Comparison of ENCODE assay signal across 19 cellular contexts in genomic region chr19:3378352-3379146, GRCh38. TPM values are rescaled to one million over a fixed set of nuclear protein-coding genes. Genes with fewer than 3 reads are reported as not detected.
DNase-seq lines count a peak whose midpoint lies in the region; ATAC-seq and TF ChIP-seq lines count a peak whose summit lies in the region.
"Had no signal": no experiment of that assay in that cellular context is flagged by ENCODE, and none has a peak within 500 bp of the region (broad histone marks: within the 10 kb centered on the region; RNA-seq: fewer than 3 reads in every experiment).

No MANE protein-coding gene starts in this region.

- WGBS in esophagus squamous epithelium, 2 donors = 52 to 82% methylated on average over 5 to 10 of the region's 11 CpGs
- 49 to 57% methylated on average over 11 of the region's 11 CpGs for WGBS in testis, 2 donors

- no peaks in the 10 kb centered on the region for H3K9me3 ChIP-seq in right atrium auricular region
- H3K9me3 ChIP-seq in esophagus squamous epithelium = no peaks in the 10 kb centered on the region
- H3K9me3 ChIP-seq in testis = no peaks in the 10 kb centered on the region

- H3K4me3 ChIP-seq in right atrium auricular region = no peak overlapping the region
- no peak overlapping the region for H3K4me3 ChIP-seq in esophagus squamous epithelium
- no peak overlapping the region for H3K4me3 ChIP-seq in rectal smooth muscle tissue (ENCODE audit: low read length)
- H3K4me3 ChIP-seq in testis = no peak overlapping the region

- ATAC-seq in Right ventricle myocardium superior (ENCODE audit: poor library complexity) (no peak), HG03565 (IDR thresholded peaks at IDR 0.05; ENCODE audit: unreplicated experiment) (no peak), HG03095 (IDR thresholded peaks at IDR 0.05; ENCODE audit: unreplicated experiment) (no peak)
- ATAC-seq: activated naive CD8-positive, alpha-beta T cell treated with anti-CD3 and anti-CD28 coated beads, Interleukin-2, amount 50 U/mL, for 24 hours; activated T-cell treated with anti-CD3 and anti-CD28 coated beads, Interleukin-2, amount 50 U/mL, for 72 hours; CD8-positive, alpha-beta T cell; foreskin keratinocyte; natural killer cell had no signal

- no peak for TF ChIP-seq CTCF in right atrium auricular region (IDR thresholded peaks at IDR 0.05)
- TF ChIP-seq CTCF in esophagus squamous epithelium (IDR thresholded peaks at IDR 0.05) = no peak
- TF ChIP-seq CTCF in testis (IDR thresholded peaks at IDR 0.05) = no peak

- H3K27me3 ChIP-seq in right atrium auricular region (no peaks in the 10 kb centered on the region), esophagus squamous epithelium (no peaks in the 10 kb centered on the region), rectal smooth muscle tissue (ENCODE audit: control insufficient read depth, insufficient read depth, low read length) (no peaks in the 10 kb centered on the region), testis (no peaks in the 10 kb centered on the region)
- H3K27me3 ChIP-seq: foreskin keratinocyte had no signal

- DNase-seq in right atrium auricular region (ENCODE audit: low spot score) = no peak
- no peak for DNase-seq in Right ventricle myocardium superior
- no peak for DNase-seq in esophagus squamous epithelium (lab: John Stamatoyannopoulos, UW)
- no peak for DNase-seq in testis
- no peak for DNase-seq in DMS79 (lab: John Stamatoyannopoulos, UW)
- DNase-seq: activated CD4-positive, alpha-beta memory T cell treated with anti-CD3 and anti-CD28 coated beads, Interleukin-2, amount 10 ng/mL, durations not matched to agents 7 days and 5 days; activated naive CD8-positive, alpha-beta T cell treated with anti-CD3 and anti-CD28 coated beads, Interleukin-2, amount 50 U/mL, for 24 hours; activated T-cell treated with anti-CD3 and anti-CD28 coated beads, Interleukin-2, amount 50 U/mL, for 72 hours; CD8-positive, alpha-beta T cell; endodermal cell; foreskin keratinocyte; natural killer cell; NCI-H1092 treated with DMSO at 0.1 percent for 48 hours; NCI-H2107; NCI-H774; stimulated activated CD4-positive, alpha-beta T cell treated with anti-CD3 and anti-CD28 coated beads, Interleukin-4, amount 100 ng/mL, for 1 hour had no signal

- peaks cover 22% of the 10 kb centered on the region for H3K36me3 ChIP-seq in right atrium auricular region
- H3K36me3 ChIP-seq in esophagus squamous epithelium = peaks cover 11 to 27% (median 12%) of the 10 kb centered on the region in 3 donors
- peaks cover 9% of the 10 kb centered on the region for H3K36me3 ChIP-seq in rectal smooth muscle tissue (ENCODE audit: control insufficient read depth, insufficient read depth, low read length)
- H3K36me3 ChIP-seq in testis (ENCODE audit: low read depth, missing control alignments) = no peaks in the 10 kb centered on the region

- intact Hi-C loops in Right ventricle myocardium superior (cut with DNase I) = no loop called here
- intact Hi-C loops in esophagus squamous epithelium (cut with DNase I) = no loop called here
- intact Hi-C loops in testis (cut with DNase I; ENCODE audit: low total_unique reads) = no loop called here

- H3K9ac ChIP-seq in rectal smooth muscle tissue (ENCODE audit: low read length) = no peak overlapping the region

- peak overlapping the region; percentile 98 to 99 for H3K27ac ChIP-seq in right atrium auricular region
- peak overlapping the region; percentile 56 to 90 (median 74) for H3K27ac ChIP-seq in esophagus squamous epithelium
- peak overlapping the region; percentile 26 for H3K27ac ChIP-seq in rectal smooth muscle tissue (ENCODE audit: low read depth, low read length)
- peak overlapping the region in 1 of 2 donors; percentile 60 for H3K27ac ChIP-seq in testis
- H3K27ac ChIP-seq: foreskin keratinocyte had no signal

- H3K4me1 ChIP-seq in right atrium auricular region (peaks cover 0 to 72% of the 10 kb centered on the region in 2 donors), esophagus squamous epithelium (peaks cover 29 to 94% (median 47%) of the 10 kb centered on the region in 3 donors), rectal smooth muscle tissue (ENCODE audit: control insufficient read depth, insufficient read depth, low read length) (peaks cover 37% of the 10 kb centered on the region), testis (peaks cover 75% of the 10 kb centered on the region)
- H3K4me1 ChIP-seq: foreskin keratinocyte had no signal

- TF ChIP-seq POLR2A in esophagus squamous epithelium (IDR thresholded peaks at IDR 0.05) (no peak), testis (IDR thresholded peaks at IDR 0.05) (no peak)

RNA-seq across cellular contexts. Expression of gene NFIC, which starts 12.2 kb away (rescaled TPM):
- total RNA-seq in right atrium auricular region (100 to 1,000 TPM; 111 to 196 TPM), Right ventricle myocardium superior (153 TPM), esophagus squamous epithelium (10 to 100 TPM; 40.8 to 80.9 (median 61.0) TPM), testis (100 to 1,000 TPM; 113 to 127 TPM)
- polyA plus RNA-seq in testis (ENCODE audit: insufficient read depth, low read depth, low replicate concordance) = 56.5 TPM
